12 cellular contexts compared by ENCODE assay signal in genomic region chr2:285506-285905, GRCh38. TPM values are rescaled to one million over a fixed set of nuclear protein-coding genes. Genes with fewer than 3 reads are reported as not detected.
DNase-seq lines count a peak whose midpoint lies in the region; ATAC-seq and TF ChIP-seq lines count a peak whose summit lies in the region.
"Had no signal": no experiment of that assay in that cellular context is flagged by ENCODE, and none has a peak within 500 bp of the region (broad histone marks: within the 10 kb centered on the region; RNA-seq: fewer than 3 reads in every experiment).

No MANE protein-coding gene starts in this region.

- H3K27ac ChIP-seq in VCaP (peak overlapping the region; percentile 17; the same call in 1 of the 2 replicates), smooth muscle cell (ENCODE audit: low read depth) (no peak overlapping the region), ovary (no peak overlapping the region)

- peak; percentile 79 for ATAC-seq in sciatic nerve
- no peak for ATAC-seq in GM19452 (IDR thresholded peaks at IDR 0.05; ENCODE audit: unreplicated experiment)

- DNase-seq in EL (peak; percentile 72), fibroblast of the conjunctiva (ENCODE audit: low read depth) (peak; percentile 40), sciatic nerve (ENCODE audit: low spot score) (no peak), smooth muscle cell (lab: John Stamatoyannopoulos, UW; ENCODE audit: unreplicated experiment) (no peak), ovary (no peak), MV-4-11 (lab: John Stamatoyannopoulos, UW) (no peak)
- DNase-seq: activated gamma-delta T cell; NCI-H1436; NK-92 treated with Interleukin-12 subunit alpha and Interleukin-12 subunit beta, amount 100 ng/mL, for 24 hours; stimulated activated CD4-positive, alpha-beta T cell treated with anti-CD3 and anti-CD28 coated beads, Interleukin-15, amount 100 ng/mL, for 24 hours had no signal

- intact Hi-C loops in sciatic nerve (cut with DNase I) (no loop called here), ovary (cut with DNase I) (loop anchor here in 2 of 4 donors (5.0 kb wide), 1 partner anchor 113 kb away; no protein-coding TSS in a partner anchor)

- 88% methylated on average over 1 of the region's 1 CpG for WGBS in smooth muscle cell (ENCODE audit: low lambda C conversion rate)
- WGBS in ovary, 3 donors: 46 to 76% (median 67%) methylated on average over 1 of the region's 1 CpG

- no peak overlapping the region for H3K4me3 ChIP-seq in smooth muscle cell
- no peak overlapping the region for H3K4me3 ChIP-seq in ovary

- H3K27me3 ChIP-seq in smooth muscle cell (ENCODE audit: low read depth) (peaks cover 61% of the 10 kb centered on the region), ovary (no peaks in the 10 kb centered on the region)

- H3K4me1 ChIP-seq in smooth muscle cell (ENCODE audit: low read depth): peaks cover 22% of the 10 kb centered on the region
- peaks cover 15% of the 10 kb centered on the region for H3K4me1 ChIP-seq in ovary (ENCODE audit: insufficient read depth)

- TF ChIP-seq POLR2A in ovary (IDR thresholded peaks at IDR 0.05): no peak

- H3K9me3 ChIP-seq in smooth muscle cell (replicated peaks; ENCODE audit: low read depth) (no peaks in the 10 kb centered on the region), ovary (no peaks in the 10 kb centered on the region)

- TF ChIP-seq CTCF in VCaP (conservative IDR thresholded peaks at IDR 0.05): no peak
- TF ChIP-seq CTCF in smooth muscle cell (IDR thresholded peaks at IDR 0.05; ENCODE audit: borderline replicate concordance, insufficient read depth, poor library complexity, severe bottlenecking): no peak
- no peak for TF ChIP-seq CTCF in ovary (IDR thresholded peaks at IDR 0.05)

- H3K36me3 ChIP-seq in smooth muscle cell (ENCODE audit: low read depth) (no peaks in the 10 kb centered on the region), ovary (no peaks in the 10 kb centered on the region)

- no peak overlapping the region for H2AFZ ChIP-seq in smooth muscle cell (ENCODE audit: low read depth)

- TF ChIP-seq EP300 in ovary (IDR thresholded peaks at IDR 0.05): no peak

- no peaks in the 10 kb centered on the region for H3K79me2 ChIP-seq in smooth muscle cell (ENCODE audit: low read depth)

- no peak overlapping the region for H3K9ac ChIP-seq in smooth muscle cell (ENCODE audit: low read depth)

- peaks cover 56% of the 10 kb centered on the region for H4K20me1 ChIP-seq in smooth muscle cell (ENCODE audit: low read depth)

- H3K4me2 ChIP-seq in smooth muscle cell: no peak overlapping the region

- peaks cover 8% of the 10 kb centered on the region for H3F3A ChIP-seq in smooth muscle cell (ENCODE audit: low read depth)

RNA-seq across cellular contexts. Expression of gene ALKAL2, which starts 2.4 kb away (rescaled TPM):
- total RNA-seq in sciatic nerve (3.0 TPM), smooth muscle cell (0.67 TPM in 1 of 2 replicates, not detected in the other), ovary (100 to 1,000 TPM in 2 of 7 donors, 10 to 100 TPM in 4, 1 to 10 TPM in 1; 9.6 to 259 (median 57.1) TPM)
- polyA plus RNA-seq in smooth muscle cell (0.58 and 1.7 TPM in 2 replicates), ovary (10 to 100 TPM; 36.9 to 57.6 TPM)

RNA-seq across cellular contexts. Expression of gene ACP1, which starts 20.8 kb away (rescaled TPM):
- total RNA-seq in sciatic nerve: 49.4 TPM
- 168 and 182 TPM in 2 replicates for total RNA-seq in smooth muscle cell
- 168 and 191 TPM in 2 replicates for polyA plus RNA-seq in smooth muscle cell
- 10 to 100 TPM; 59.1 to 84.2 (median 68.7) TPM for total RNA-seq in ovary
- 10 to 100 TPM; 83.9 to 89.0 TPM for polyA plus RNA-seq in ovary

RNA-seq across cellular contexts. Expression of gene SH3YL1, which starts 21.7 kb away (rescaled TPM):
- total RNA-seq in sciatic nerve (32.7 TPM), smooth muscle cell (30.2 and 42.8 TPM in 2 replicates), ovary (100 to 1,000 TPM in 1 of 7 donors, 10 to 100 TPM in 6; 41.7 to 117 (median 53.4) TPM)
- polyA plus RNA-seq in smooth muscle cell (12.1 and 17.1 TPM in 2 replicates), ovary (10 to 100 TPM; 35.3 to 37.5 TPM)

Comparison
In these comparisons a context has a peak if more than half of its experiments do, and no peak if none do; other contexts are left out.
1. DNase-seq: peak in EL (single experiment) and fibroblast of the conjunctiva (single experiment); none in sciatic nerve (single experiment), smooth muscle cell (single experiment), ovary (0 of 5) and MV-4-11 (single experiment).